ENCODE assay signal across 10 cellular contexts in the genomic region with DNA sequence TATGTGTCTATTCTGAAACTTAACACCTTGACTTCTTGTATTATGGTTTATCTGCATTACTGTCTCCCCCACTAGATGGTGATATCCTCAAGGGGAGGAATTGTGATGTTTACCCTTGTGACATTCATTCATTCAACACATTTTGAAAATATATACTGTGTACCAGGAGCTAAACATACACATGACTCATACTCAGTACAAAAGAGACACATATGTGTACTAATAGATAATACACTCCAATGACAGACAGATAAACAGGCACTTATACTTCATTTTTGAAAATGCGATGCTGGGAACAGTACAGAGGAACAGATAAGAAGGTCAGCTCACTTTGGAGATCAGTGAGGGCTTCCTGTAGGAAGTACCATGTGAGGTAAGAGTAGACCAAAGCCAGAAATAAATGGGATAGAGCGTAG. TPM values are rescaled to one million over a fixed set of nuclear protein-coding genes. Genes with fewer than 3 reads are reported as not detected.
DNase-seq lines count a peak whose midpoint lies in the region; ATAC-seq and TF ChIP-seq lines count a peak whose summit lies in the region.
"Had no signal": no experiment of that assay in that cellular context is flagged by ENCODE, and none has a peak within 500 bp of the region (broad histone marks: within the 10 kb centered on the region; RNA-seq: fewer than 3 reads in every experiment).

No MANE protein-coding gene starts in this region.

- H3K27ac ChIP-seq in breast epithelium (no peak overlapping the region), dorsolateral prefrontal cortex (no peak overlapping the region), testis (no peak overlapping the region)

- H3K9me3 ChIP-seq in breast epithelium (no peaks in the 10 kb centered on the region), testis (no peaks in the 10 kb centered on the region)

- H3K4me1 ChIP-seq in breast epithelium (no peaks in the 10 kb centered on the region), testis (no peaks in the 10 kb centered on the region)

- 82 to 91% methylated on average over 2 of the region's 2 CpGs for WGBS in testis, 2 donors

- TF ChIP-seq POLR2A in breast epithelium (IDR thresholded peaks at IDR 0.05): no peak
- TF ChIP-seq POLR2A in testis (IDR thresholded peaks at IDR 0.05): no peak

- no peak overlapping the region for H3K4me3 Mint-ChIP-seq in MCF 10A (ENCODE audit: unreplicated experiment)
- H3K4me3 Mint-ChIP-seq: central memory CD8-positive, alpha-beta T cell had no signal

- TF ChIP-seq CTCF in MCF 10A (IDR thresholded peaks at IDR 0.05; ENCODE audit: unreplicated experiment) (peak; percentile 93), breast epithelium (IDR thresholded peaks at IDR 0.05) (no peak), dorsolateral prefrontal cortex (IDR thresholded peaks at IDR 0.05 in 54 of 56, conservative IDR thresholded peaks at IDR 0.05 in 2 of 56; ENCODE audit: low read depth in 1 of 56, partially characterized antibody in 56 of 56) (peak in 50 of 56 donors; percentile 12 to 60 (median 40)), testis (IDR thresholded peaks at IDR 0.05) (peak in 2 of 3 experiments; percentile 4 to 28)

- H3K27me3 Mint-ChIP-seq in MCF 10A (ENCODE audit: insufficient read depth, unreplicated experiment): peaks cover 13% of the 10 kb centered on the region

- no peaks in the 10 kb centered on the region for H3K36me3 Mint-ChIP-seq in MCF 10A (ENCODE audit: insufficient read depth, unreplicated experiment)

- H3K4me1 Mint-ChIP-seq in MCF 10A (ENCODE audit: insufficient read depth, unreplicated experiment): no peaks in the 10 kb centered on the region
- H3K4me1 Mint-ChIP-seq: central memory CD8-positive, alpha-beta T cell had no signal

- POLR2A ChIA-PET in MCF 10A (lab: Yijun Ruan, JAX): interaction anchor here (0.6 to 3.4 kb wide), 11 partner anchors 10 to 494 kb away, joined by 3 to 19 read pairs (median 3); partner anchors contain the start of gene RAB3GAP2

- peak; percentile 77 for DNase-seq in MCF 10A (ENCODE audit: unreplicated experiment)
- DNase-seq in breast epithelium (ENCODE audit: low spot score in 2 of 2): no peak
- peak; percentile 49 for DNase-seq in NCI-H1694 treated with DMSO at 0.1 percent for 48 hours (lab: John Stamatoyannopoulos, UW)
- no peak for DNase-seq in dorsolateral prefrontal cortex
- DNase-seq in testis: no peak
- DNase-seq in midbrain (lab: John Stamatoyannopoulos, UW): no peak
- DNase-seq in posterior cingulate gyrus: no peak
- DNase-seq: NCI-H1048 had no signal

- H3K36me3 ChIP-seq in breast epithelium (no peaks in the 10 kb centered on the region), testis (ENCODE audit: low read depth, missing control alignments) (no peaks in the 10 kb centered on the region)

- intact Hi-C loops in MCF 10A (cut with micrococcal nuclease): loop anchor here (1.0 kb wide), 4 partner anchors 399 to 522 kb away; no protein-coding TSS in a partner anchor
- intact Hi-C loops in breast epithelium (cut with DNase I; ENCODE audit: low total_unique reads): no loop called here
- intact Hi-C loops in dorsolateral prefrontal cortex (cut with DNase I): no loop called here
- intact Hi-C loops in testis (cut with DNase I; ENCODE audit: low total_unique reads): no loop called here
- intact Hi-C loops in posterior cingulate gyrus (cut with DNase I): no loop called here

- no peak for ATAC-seq in HG03045 (IDR thresholded peaks at IDR 0.05; ENCODE audit: unreplicated experiment)

- H3K27me3 ChIP-seq in breast epithelium (no peaks in the 10 kb centered on the region), dorsolateral prefrontal cortex (peaks cover 0 to 5% (median 0%) of the 10 kb centered on the region in 45 donors), testis (no peaks in the 10 kb centered on the region)

- no TSS peak for BruUV-seq in MCF 10A (replicated peaks; lab: Mats Ljungman, UMichigan)

- no peak overlapping the region for H3K4me3 ChIP-seq in breast epithelium
- H3K4me3 ChIP-seq in dorsolateral prefrontal cortex: no peak overlapping the region
- H3K4me3 ChIP-seq in testis: no peak overlapping the region

- no peak overlapping the region for H3K27ac Mint-ChIP-seq in MCF 10A (ENCODE audit: low read depth, unreplicated experiment)

- H3K9me3 Mint-ChIP-seq in MCF 10A (ENCODE audit: unreplicated experiment): no peaks in the 10 kb centered on the region
- H3K9me3 Mint-ChIP-seq: central memory CD8-positive, alpha-beta T cell had no signal

- CTCF ChIA-PET in MCF 10A (lab: Yijun Ruan, JAX): interaction anchor here (0.6 to 14.1 kb wide), 117 partner anchors 9 to 1209 kb away, joined by 3 to 329 read pairs (median 5); partner anchors contain the start of genes MTARC1, MTARC2 and RAB3GAP2

RNA-seq across cellular contexts. Expression of gene RAB3GAP2, which starts 8.9 kb away (rescaled TPM):
- total RNA-seq in MCF 10A (2022): 93.3 and 97.6 TPM in 2 replicates
- 10 to 100 TPM; 30.9 to 43.2 (median 42.3) TPM for total RNA-seq in breast epithelium
- 10 to 100 TPM; 35.9 to 76.7 (median 50.9) TPM for total RNA-seq in dorsolateral prefrontal cortex
- total RNA-seq in testis: 10 to 100 TPM; 24.6 to 28.7 TPM
- 17.9 TPM for polyA plus RNA-seq in testis (ENCODE audit: insufficient read depth, low read depth, low replicate concordance)

Comparison
In these comparisons a context has a peak if more than half of its experiments do, and no peak if none do; other contexts are left out.
1. DNase-seq: peak in MCF 10A (single experiment) and NCI-H1694 treated with DMSO at 0.1 percent for 48 hours (single experiment); none in breast epithelium (0 of 2), dorsolateral prefrontal cortex (0 of 10), testis (single experiment), midbrain (single experiment) and posterior cingulate gyrus (0 of 10).
2. CTCF ChIP-seq: peak in MCF 10A (single experiment), dorsolateral prefrontal cortex (50 of 56) and testis (2 of 3); none in breast epithelium (0 of 3).